In genomic region chr19:56076413-56076998, GRCh38 we compare ENCODE assay signal across 8 cellular contexts. TPM values are rescaled to one million over a fixed set of nuclear protein-coding genes. Genes with fewer than 3 reads are reported as not detected.
A peak's percentile ranks its signal among the peaks of the same experiment; 100 is the strongest.
DNase-seq lines count a peak whose midpoint lies in the region; ATAC-seq and TF ChIP-seq lines count a peak whose summit lies in the region.

No MANE protein-coding gene starts in this region.

- no peaks in the 10 kb centered on the region for H3K79me2 ChIP-seq in trophoblast cell (ENCODE audit: control insufficient read depth, insufficient read depth, low read length, poor library complexity)

- no peak overlapping the region for H4K12ac ChIP-seq in trophoblast cell (ENCODE audit: low read depth, low read length)

- no peak overlapping the region for H3K4me3 Mint-ChIP-seq in activated CD8-positive, alpha-beta T cell treated with anti-CD3 and anti-CD28 coated beads, Interleukin-2, amount 10 ng/mL, durations not matched to agents 7 days and 5 days
- H3K4me3 Mint-ChIP-seq in T-helper 2 cell treated with Interferon-gamma antibody and Interleukin-4, amounts not matched to agents 5 μg/mL and 100 μg/mL, for 36 hours: no peak overlapping the region

- H3K36me3 Mint-ChIP-seq in activated CD8-positive, alpha-beta T cell treated with anti-CD3 and anti-CD28 coated beads, Interleukin-2, amount 10 ng/mL, durations not matched to agents 7 days and 5 days (ENCODE audit: low read depth): no peaks in the 10 kb centered on the region
- no peaks in the 10 kb centered on the region for H3K36me3 Mint-ChIP-seq in T-helper 2 cell treated with Interferon-gamma antibody and Interleukin-4, amounts not matched to agents 5 μg/mL and 100 μg/mL, for 36 hours (ENCODE audit: low read depth)

- H3K14ac ChIP-seq in trophoblast cell (ENCODE audit: low read length): no peak overlapping the region

- H3K4me2 ChIP-seq in trophoblast cell (ENCODE audit: low read length): no peak overlapping the region

- WGBS in trophoblast cell (ENCODE audit: extremely low coverage, insufficient coverage, insufficient read length): no CpG with 5 or more reads among the region's 6 CpGs

- peak; percentile 71 for TF ChIP-seq CTCF in GM12874 (IDR thresholded peaks at IDR 0.05; ENCODE audit: insufficient read depth, low read depth, low read length)

- H3K23ac ChIP-seq in trophoblast cell (ENCODE audit: low read length): no peak overlapping the region

- H4K8ac ChIP-seq in trophoblast cell (ENCODE audit: low read depth, low read length): no peak overlapping the region

- no peak overlapping the region for H2BK5ac ChIP-seq in trophoblast cell (ENCODE audit: low read depth, low read length, poor library complexity)

- H3K4me1 ChIP-seq in trophoblast cell (ENCODE audit: control insufficient read depth in 1 of 2, insufficient read depth in 2 of 2, low read length in 2 of 2): peaks cover 8% of the 10 kb centered on the region in 2 experiments

- no peak overlapping the region for H2AFZ ChIP-seq in trophoblast cell (ENCODE audit: insufficient read depth, low read length, poor library complexity)

- POLR2A ChIA-PET in activated CD8-positive, alpha-beta T cell treated with anti-CD3 and anti-CD28 coated beads, Interleukin-2, amount 10 ng/mL, durations not matched to agents 7 days and 5 days (lab: Charles Lee): interaction anchor here (0.6 kb wide), 1 partner anchor 177 kb away, joined by 3 read pairs; no protein-coding TSS in a partner anchor

- H3K18ac ChIP-seq in trophoblast cell (ENCODE audit: low read length): no peak overlapping the region

- H2BK120ac ChIP-seq in trophoblast cell (ENCODE audit: insufficient read depth, low read length, poor library complexity): no peak overlapping the region

- ATAC-seq in activated CD8-positive, alpha-beta T cell treated with anti-CD3 and anti-CD28 coated beads, Interleukin-2, amount 10 ng/mL, durations not matched to agents 7 days and 5 days: no peak

- H3K9me3 ChIP-seq in trophoblast cell (ENCODE audit: insufficient read depth, low read depth, low read length): no peaks in the 10 kb centered on the region

- H3K27ac Mint-ChIP-seq in activated CD8-positive, alpha-beta T cell treated with anti-CD3 and anti-CD28 coated beads, Interleukin-2, amount 10 ng/mL, durations not matched to agents 7 days and 5 days: no peak overlapping the region
- no peak overlapping the region for H3K27ac Mint-ChIP-seq in T-helper 2 cell treated with Interferon-gamma antibody and Interleukin-4, amounts not matched to agents 5 μg/mL and 100 μg/mL, for 36 hours

- no peak overlapping the region for H3K27ac ChIP-seq in trophoblast cell (ENCODE audit: low read depth, low read length)

- DNase-seq in AG20443 (ENCODE audit: low spot score) (peak; percentile 81), NCI-H2196 (lab: John Stamatoyannopoulos, UW; ENCODE audit: unreplicated experiment) (peak; percentile 63), fibroblast of the conjunctiva (ENCODE audit: low read depth) (peak; percentile 32), trophoblast cell (peak; percentile 55 to 85), hippocampal formation (lab: John Stamatoyannopoulos, UW) (no peak)
- DNase-seq in activated CD8-positive, alpha-beta T cell treated with anti-CD3 and anti-CD28 coated beads, Interleukin-2, amount 10 ng/mL, durations not matched to agents 7 days and 5 days: peak; percentile 51
- DNase-seq in T-helper 2 cell treated with Interferon-gamma antibody and Interleukin-4, amounts not matched to agents 5 μg/mL and 100 μg/mL, for 36 hours (ENCODE audit: low spot score): no peak

- no peaks in the 10 kb centered on the region for H3K79me1 ChIP-seq in trophoblast cell (ENCODE audit: low read length)

- H3K9ac ChIP-seq in trophoblast cell (ENCODE audit: low read length): no peak overlapping the region

- peaks cover 10% of the 10 kb centered on the region for H3K4me1 Mint-ChIP-seq in activated CD8-positive, alpha-beta T cell treated with anti-CD3 and anti-CD28 coated beads, Interleukin-2, amount 10 ng/mL, durations not matched to agents 7 days and 5 days (ENCODE audit: low read depth)
- H3K4me1 Mint-ChIP-seq in T-helper 2 cell treated with Interferon-gamma antibody and Interleukin-4, amounts not matched to agents 5 μg/mL and 100 μg/mL, for 36 hours (ENCODE audit: low read depth): peaks cover 7% of the 10 kb centered on the region

- H3K36me3 ChIP-seq in trophoblast cell (ENCODE audit: control insufficient read depth in 1 of 2, insufficient read depth in 2 of 2, low read length in 2 of 2): no peaks in the 10 kb centered on the region

- H2AK5ac ChIP-seq in trophoblast cell (ENCODE audit: low read length): no peak overlapping the region

- no peak overlapping the region for H2BK12ac ChIP-seq in trophoblast cell (ENCODE audit: low read length)

- no peaks in the 10 kb centered on the region for H3K9me3 Mint-ChIP-seq in activated CD8-positive, alpha-beta T cell treated with anti-CD3 and anti-CD28 coated beads, Interleukin-2, amount 10 ng/mL, durations not matched to agents 7 days and 5 days (ENCODE audit: insufficient read depth)
- no peaks in the 10 kb centered on the region for H3K9me3 Mint-ChIP-seq in T-helper 2 cell treated with Interferon-gamma antibody and Interleukin-4, amounts not matched to agents 5 μg/mL and 100 μg/mL, for 36 hours

- H4K91ac ChIP-seq in trophoblast cell (ENCODE audit: low read depth, low read length): no peak overlapping the region

- H3K4ac ChIP-seq in trophoblast cell (ENCODE audit: low read depth, low read length): no peak overlapping the region

- peaks cover 4% of the 10 kb centered on the region for H3K27me3 Mint-ChIP-seq in activated CD8-positive, alpha-beta T cell treated with anti-CD3 and anti-CD28 coated beads, Interleukin-2, amount 10 ng/mL, durations not matched to agents 7 days and 5 days (ENCODE audit: low read depth)
- peaks cover 8% of the 10 kb centered on the region for H3K27me3 Mint-ChIP-seq in T-helper 2 cell treated with Interferon-gamma antibody and Interleukin-4, amounts not matched to agents 5 μg/mL and 100 μg/mL, for 36 hours (ENCODE audit: low read depth)

- H3K27me3 ChIP-seq in trophoblast cell (ENCODE audit: insufficient read depth, low read length): no peaks in the 10 kb centered on the region

- CTCF ChIA-PET in activated CD8-positive, alpha-beta T cell treated with anti-CD3 and anti-CD28 coated beads, Interleukin-2, amount 10 ng/mL, durations not matched to agents 7 days and 5 days (lab: Charles Lee): interaction anchor here (0.7 to 2.9 kb wide), 6 partner anchors 10 to 258 kb away, joined by 3 to 19 read pairs (median 8); no protein-coding TSS in a partner anchor

- no peak overlapping the region for H3K4me3 ChIP-seq in trophoblast cell (ENCODE audit: low read depth, low read length)

RNA-seq across cellular contexts. Expression of gene ZNF787, which starts 44.6 kb away (rescaled TPM):
- 10 to 100 TPM; 30.4 to 31.3 TPM for total RNA-seq in activated CD8-positive, alpha-beta T cell treated with anti-CD3 and anti-CD28 coated beads, Interleukin-2, amount 10 ng/mL, durations not matched to agents 7 days and 5 days
- 23.4 and 24.3 TPM in 2 replicates for polyA plus RNA-seq in trophoblast cell (2013)

Comparison
In these comparisons a context has a peak if more than half of its experiments do, and no peak if none do; other contexts are left out.
1. DNase-seq: peak in AG20443 (single experiment), NCI-H2196 (single experiment), activated CD8-positive, alpha-beta T cell treated with anti-CD3 and anti-CD28 coated beads, Interleukin-2, amount 10 ng/mL, durations not matched to agents 7 days and 5 days (single experiment), fibroblast of the conjunctiva (single experiment) and trophoblast cell (2 of 2); none in T-helper 2 cell treated with Interferon-gamma antibody and Interleukin-4, amounts not matched to agents 5 μg/mL and 100 μg/mL, for 36 hours (single experiment) and hippocampal formation (0 of 2).